26 cellular contexts compared by ENCODE assay signal in the genomic region with DNA sequence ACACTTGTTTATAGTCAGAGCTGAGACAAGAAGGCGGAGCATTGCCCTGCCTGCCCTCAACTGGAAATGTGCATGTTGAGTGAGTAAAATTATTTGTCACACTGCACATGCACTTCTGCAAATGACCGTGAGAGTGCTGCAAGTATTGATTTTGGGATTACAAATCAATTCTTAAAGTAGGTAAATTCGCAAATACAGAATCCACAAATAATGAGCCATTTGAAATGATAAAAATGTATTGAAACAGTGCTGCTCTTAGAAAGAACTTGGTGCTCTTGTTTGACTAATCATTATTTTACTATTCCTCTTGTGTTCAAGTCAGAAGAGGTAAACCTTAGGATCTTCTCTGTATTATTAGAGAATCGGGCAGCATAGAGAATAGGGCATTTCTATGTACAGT. TPM values are rescaled to one million over a fixed set of nuclear protein-coding genes. Genes with fewer than 3 reads are reported as not detected.
"Had no signal": no experiment of that assay in that cellular context is flagged by ENCODE, and none has a peak within 500 bp of the region (broad histone marks: within the 10 kb centered on the region; RNA-seq: fewer than 3 reads in every experiment).

No MANE protein-coding gene starts in this region.

- H3K36me3 ChIP-seq: left ventricle myocardium inferior, right atrium auricular region, stomach, thyroid gland, transverse colon, upper lobe of left lung, vagina had no signal

- H3K27me3 ChIP-seq: right atrium auricular region, stomach, testis, thyroid gland, transverse colon, upper lobe of left lung, vagina had no signal

- H3K27ac ChIP-seq: left ventricle myocardium inferior, parathyroid adenoma, right atrium auricular region, skin epidermis, stomach, testis, thyroid gland, transverse colon, upper lobe of left lung, vagina had no signal

- H3K9me3 Mint-ChIP-seq: immature natural killer cell; naive thymus-derived CD4-positive, alpha-beta T cell; natural killer cell treated with Interleukin-12 subunit alpha and Interleukin-12 subunit beta and Interleukin-15 and Interleukin-18, amount 100 ng/mL, for 72 hours; stimulated activated naive B cell treated with anti-CD40 and anti-IgM and Interleukin-4, amounts not matched to agents 10 μg/mL and 1 μg/mL and 100 μg/mL, for 72 hours had no signal

- H3K4me1 ChIP-seq: left ventricle myocardium inferior, right atrium auricular region, stomach, testis, transverse colon, vagina had no signal

- H3K36me3 Mint-ChIP-seq: immature natural killer cell; naive thymus-derived CD4-positive, alpha-beta T cell; natural killer cell treated with Interleukin-12 subunit alpha and Interleukin-12 subunit beta and Interleukin-15 and Interleukin-18, amount 100 ng/mL, for 72 hours; stimulated activated naive B cell treated with anti-CD40 and anti-IgM and Interleukin-4, amounts not matched to agents 10 μg/mL and 1 μg/mL and 100 μg/mL, for 72 hours had no signal

- H3K9me3 ChIP-seq: left ventricle myocardium inferior, mucosa of descending colon, right atrium auricular region, stomach, testis, thyroid gland, transverse colon, upper lobe of left lung, vagina had no signal

- H3K4me1 Mint-ChIP-seq: immature natural killer cell; naive thymus-derived CD4-positive, alpha-beta T cell had no signal

- H3K27ac Mint-ChIP-seq: immature natural killer cell; naive thymus-derived CD4-positive, alpha-beta T cell; natural killer cell treated with Interleukin-12 subunit alpha and Interleukin-12 subunit beta and Interleukin-15 and Interleukin-18, amount 100 ng/mL, for 72 hours; stimulated activated naive B cell treated with anti-CD40 and anti-IgM and Interleukin-4, amounts not matched to agents 10 μg/mL and 1 μg/mL and 100 μg/mL, for 72 hours had no signal

- H3K27me3 Mint-ChIP-seq: natural killer cell treated with Interleukin-12 subunit alpha and Interleukin-12 subunit beta and Interleukin-15 and Interleukin-18, amount 100 ng/mL, for 72 hours; stimulated activated naive B cell treated with anti-CD40 and anti-IgM and Interleukin-4, amounts not matched to agents 10 μg/mL and 1 μg/mL and 100 μg/mL, for 72 hours had no signal

- H3K4me3 ChIP-seq: left ventricle myocardium inferior, lung, mucosa of descending colon, right atrium auricular region, skin epidermis, stomach, testis, thyroid gland, transverse colon, upper lobe of left lung, vagina had no signal

- H3K4me3 Mint-ChIP-seq: immature natural killer cell; naive thymus-derived CD4-positive, alpha-beta T cell; natural killer cell treated with Interleukin-12 subunit alpha and Interleukin-12 subunit beta and Interleukin-15 and Interleukin-18, amount 100 ng/mL, for 72 hours; stimulated activated naive B cell treated with anti-CD40 and anti-IgM and Interleukin-4, amounts not matched to agents 10 μg/mL and 1 μg/mL and 100 μg/mL, for 72 hours had no signal

- ATAC-seq: naive thymus-derived CD4-positive, alpha-beta T cell; natural killer cell treated with Interleukin-12 subunit alpha and Interleukin-12 subunit beta and Interleukin-15 and Interleukin-18, amount 100 ng/mL, for 72 hours; sciatic nerve; stimulated activated naive B cell treated with anti-CD40 and anti-IgM and Interleukin-4, amounts not matched to agents 10 μg/mL and 1 μg/mL and 100 μg/mL, for 72 hours; stimulated activated naive CD8-positive, alpha-beta T cell treated with anti-CD3 and anti-CD28 coated beads, Interleukin-15, Interleukin-2, amounts not matched to agents 100 U/mL and 50 U/mL, for 24 hours had no signal

- DNase-seq: hypothalamus; immature natural killer cell; islet precursor cell; left ventricle myocardium inferior; mesendoderm; midbrain; mucosa of descending colon; naive thymus-derived CD4-positive, alpha-beta T cell; stimulated activated CD4-positive, alpha-beta T cell treated with anti-CD3 and anti-CD28 coated beads, Interleukin-12 subunit alpha, Interleukin-12 subunit beta, amount 100 ng/mL, for 4 hours; stimulated activated CD4-positive, alpha-beta T cell treated with anti-CD3 and anti-CD28 coated beads, Interleukin-15, amount 100 ng/mL, for 24 hours; stimulated activated CD4-positive, alpha-beta T cell treated with anti-CD3 and anti-CD28 coated beads, Interleukin-2, amount 100 ng/mL, for 24 hours; stimulated activated CD4-positive, alpha-beta T cell treated with anti-CD3 and anti-CD28 coated beads, Interleukin-4, amount 100 ng/mL, for 1 hour; stimulated activated naive B cell treated with anti-CD40 and anti-IgM and Interleukin-4, amounts not matched to agents 10 μg/mL and 1 μg/mL and 100 μg/mL, for 72 hours; stimulated activated naive CD8-positive, alpha-beta T cell treated with anti-CD3 and anti-CD28 coated beads, Interleukin-15, Interleukin-2, amounts not matched to agents 100 U/mL and 50 U/mL, for 24 hours; stomach; testis; thyroid gland; transverse colon; upper lobe of left lung had no signal

RNA-seq across cellular contexts. Expression of gene CFAP251, which starts 34.9 kb away (rescaled TPM):
- polyA plus RNA-seq: naive thymus-derived CD4-positive, alpha-beta T cell had no signal
